Comparison of ENCODE assay signal across 18 cellular contexts in genomic region chr3:21041621-21042020, GRCh38.
"Had no signal": no experiment of that assay in that cellular context is flagged by ENCODE, and none has a peak within 500 bp of the region (broad histone marks: within the 10 kb centered on the region; RNA-seq: fewer than 3 reads in every experiment).

No MANE protein-coding gene starts in this region.

- ATAC-seq: activated CD8-positive, alpha-beta T cell treated with anti-CD3 and anti-CD28 coated beads for 36 hours; activated naive CD8-positive, alpha-beta T cell treated with anti-CD3 and anti-CD28 coated beads, Interleukin-2, amount 50 U/mL, for 24 hours; heart right ventricle; left lung; stimulated activated naive CD8-positive, alpha-beta T cell treated with anti-CD3 and anti-CD28 coated beads, Interleukin-15, amount 100 ng/mL, for 72 hours had no signal

- H3K27ac Mint-ChIP-seq: activated CD8-positive, alpha-beta T cell treated with anti-CD3 and anti-CD28 coated beads for 36 hours; activated naive CD8-positive, alpha-beta T cell treated with anti-CD3 and anti-CD28 coated beads, Interleukin-2, amount 50 U/mL, for 24 hours; memory B cell; nephron; stimulated activated naive CD8-positive, alpha-beta T cell treated with anti-CD3 and anti-CD28 coated beads, Interleukin-15, amount 100 ng/mL, for 72 hours; T-helper 2 cell treated with Interferon-gamma antibody and Interleukin-4, amounts not matched to agents 5 μg/mL and 100 μg/mL, for 36 hours had no signal

- H3K27me3 ChIP-seq: heart right ventricle, left lung, testis had no signal

- H3K4me3 ChIP-seq: heart right ventricle, left lung, prostate gland, testis had no signal

- H3K4me1 Mint-ChIP-seq: activated naive CD8-positive, alpha-beta T cell treated with anti-CD3 and anti-CD28 coated beads, Interleukin-2, amount 50 U/mL, for 24 hours; memory B cell; nephron; stimulated activated naive CD8-positive, alpha-beta T cell treated with anti-CD3 and anti-CD28 coated beads, Interleukin-15, amount 100 ng/mL, for 72 hours had no signal

- DNase-seq: activated CD8-positive, alpha-beta T cell treated with anti-CD3 and anti-CD28 coated beads for 36 hours; activated naive CD4-positive, alpha-beta T cell treated with Interleukin-2 at 50 U/mL for 16 hours; activated naive CD8-positive, alpha-beta T cell treated with anti-CD3 and anti-CD28 coated beads, Interleukin-2, amount 50 U/mL, for 24 hours; central memory CD4-positive, alpha-beta T cell; cortex of kidney; effector memory CD4-positive, alpha-beta T cell; heart right ventricle; islet precursor cell; occipital lobe; stimulated activated CD4-positive, alpha-beta T cell treated with anti-CD3 and anti-CD28 coated beads, Interleukin-4, amount 100 ng/mL, for 24 hours; stimulated activated naive CD8-positive, alpha-beta T cell treated with anti-CD3 and anti-CD28 coated beads, Interleukin-15, amount 100 ng/mL, for 72 hours; SW 1271; testis had no signal

- H3K9me3 Mint-ChIP-seq: memory B cell, nephron had no signal

- H3K4me1 ChIP-seq: heart right ventricle, left lung, prostate gland, testis had no signal

- H3K27ac ChIP-seq: heart right ventricle, left lung, prostate gland, testis had no signal

- H3K9me3 ChIP-seq: left lung, prostate gland, testis had no signal

- H3K36me3 Mint-ChIP-seq: memory B cell had no signal

- H3K4me3 Mint-ChIP-seq: activated CD8-positive, alpha-beta T cell treated with anti-CD3 and anti-CD28 coated beads for 36 hours; activated naive CD8-positive, alpha-beta T cell treated with anti-CD3 and anti-CD28 coated beads, Interleukin-2, amount 50 U/mL, for 24 hours; memory B cell; nephron; stimulated activated naive CD8-positive, alpha-beta T cell treated with anti-CD3 and anti-CD28 coated beads, Interleukin-15, amount 100 ng/mL, for 72 hours; T-helper 2 cell treated with Interferon-gamma antibody and Interleukin-4, amounts not matched to agents 5 μg/mL and 100 μg/mL, for 36 hours had no signal

- H3K36me3 ChIP-seq: heart right ventricle, left lung, prostate gland had no signal

- H3K27me3 Mint-ChIP-seq: activated CD8-positive, alpha-beta T cell treated with anti-CD3 and anti-CD28 coated beads for 36 hours; activated naive CD8-positive, alpha-beta T cell treated with anti-CD3 and anti-CD28 coated beads, Interleukin-2, amount 50 U/mL, for 24 hours; memory B cell; stimulated activated naive CD8-positive, alpha-beta T cell treated with anti-CD3 and anti-CD28 coated beads, Interleukin-15, amount 100 ng/mL, for 72 hours had no signal
